In the genomic region with DNA sequence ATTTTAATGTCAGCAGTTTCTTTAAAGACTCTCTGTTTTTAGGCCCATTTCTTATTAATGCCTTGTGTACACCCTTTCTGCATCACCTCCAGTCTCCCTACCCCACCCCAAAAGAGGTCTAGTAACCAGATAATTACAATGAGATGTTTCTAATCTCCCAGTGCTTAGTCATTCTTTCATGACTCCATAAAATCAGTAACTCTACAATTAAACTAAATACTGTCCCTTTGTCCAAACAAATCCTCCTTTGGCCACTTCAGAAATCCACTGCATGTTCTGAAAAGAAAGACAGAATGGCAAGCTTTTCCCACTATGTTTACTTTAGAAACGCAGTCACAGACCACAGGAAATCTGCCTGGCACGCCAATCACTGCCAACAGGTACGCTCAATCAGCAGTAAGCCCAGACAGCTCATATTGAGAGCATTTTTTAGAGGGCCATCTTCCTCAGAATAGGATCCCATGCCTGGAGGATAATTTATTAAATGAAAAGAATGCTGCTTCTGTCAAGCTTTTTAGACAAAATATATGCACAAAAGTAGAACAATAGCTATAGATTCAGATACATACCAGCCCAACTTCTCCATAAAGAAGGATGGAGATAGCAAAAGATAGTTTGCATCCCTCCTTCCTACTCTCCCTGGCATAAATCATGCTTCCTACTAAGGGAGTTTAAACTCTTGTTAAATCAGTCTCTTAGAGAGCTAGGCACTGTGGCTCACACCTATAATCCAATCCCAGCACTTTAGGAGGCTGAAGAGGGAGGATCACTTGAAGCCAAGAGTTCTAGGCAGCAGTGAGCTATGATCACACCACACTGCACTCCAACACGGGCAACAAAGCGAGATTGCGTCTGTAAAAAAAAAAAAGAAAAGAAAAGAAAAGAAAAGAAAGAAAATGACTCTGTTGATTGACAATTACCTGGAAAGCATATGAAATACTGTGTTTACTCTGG, we compare ENCODE assay signal across 9 cellular contexts. TPM values are rescaled to one million over a fixed set of nuclear protein-coding genes. Genes with fewer than 3 reads are reported as not detected.
DNase-seq lines count a peak whose midpoint lies in the region; ATAC-seq, FAIRE-seq and TF ChIP-seq lines count a peak whose summit lies in the region.
"Had no signal": no experiment of that assay in that cellular context is flagged by ENCODE, and none has a peak within 500 bp of the region (broad histone marks: within the 10 kb centered on the region; RNA-seq: fewer than 3 reads in every experiment).

No MANE protein-coding gene starts in this region.

- 45 to 46% methylated on average over 6 of the region's 6 CpGs for WGBS in tibial nerve, 2 donors

- H3K4me1 Mint-ChIP-seq in astrocyte (ENCODE audit: low read depth, unreplicated experiment) (peaks cover 13% of the 10 kb centered on the region), neural crest cell (peaks cover 16% of the 10 kb centered on the region)

- peak overlapping the region; percentile 4 for H3K9ac ChIP-seq in astrocyte (ENCODE audit: low read length)

- FAIRE-seq in astrocyte (lab: Jason Lieb, UNC), result peak; percentile 60
- FAIRE-seq: A204.1 had no signal

- H3K27me3 ChIP-seq in MG63 (no peaks in the 10 kb centered on the region), astrocyte (ENCODE audit: insufficient read depth, low read length) (no peaks in the 10 kb centered on the region), tibial nerve (no peaks in the 10 kb centered on the region)

- peaks cover 48% of the 10 kb centered on the region for H4K20me1 ChIP-seq in astrocyte (ENCODE audit: insufficient read depth, low read length)

- no peak overlapping the region for H2AFZ ChIP-seq in astrocyte (ENCODE audit: low read depth, low read length)

- H3K4me3 Mint-ChIP-seq in astrocyte (ENCODE audit: unreplicated experiment) (no peak overlapping the region), neural crest cell (no peak overlapping the region)

- H3K9me3 Mint-ChIP-seq in astrocyte (ENCODE audit: unreplicated experiment) (no peaks in the 10 kb centered on the region), neural crest cell (peaks cover 9% of the 10 kb centered on the region)

- peaks cover 3% of the 10 kb centered on the region; the same call in 1 of the 2 replicates for H3K36me3 ChIP-seq in MG63
- H3K36me3 ChIP-seq in astrocyte (ENCODE audit: insufficient read depth, low read length), result no peaks in the 10 kb centered on the region
- H3K36me3 ChIP-seq in tibial nerve, result peaks cover 0 to 10% (median 0%) of the 10 kb centered on the region in 3 donors

- peak overlapping the region; percentile 64 for H3K4me2 ChIP-seq in astrocyte (ENCODE audit: low read length)

- H3K27me3 Mint-ChIP-seq in astrocyte (ENCODE audit: low read depth, unreplicated experiment) (no peaks in the 10 kb centered on the region), neural crest cell (ENCODE audit: low read depth) (no peaks in the 10 kb centered on the region)

- H3K9me3 ChIP-seq in MG63 (no peaks in the 10 kb centered on the region), astrocyte (ENCODE audit: insufficient read depth, low read depth, low read length) (no peaks in the 10 kb centered on the region), tibial nerve (peaks cover 0 to 12% (median 3%) of the 10 kb centered on the region in 4 donors)

- DNase-seq in NCI-H1105 treated with DMSO at 0.1 percent for 48 hours (lab: John Stamatoyannopoulos, UW) (peak; percentile 18), NCI-H1105 (lab: John Stamatoyannopoulos, UW) (no peak), MG63 (peak; percentile 63), astrocyte (ENCODE audit: low read depth) (peak; percentile 55), neural crest cell (ENCODE audit: low read depth, low spot score) (no peak), tibial nerve (ENCODE audit: low spot score in 2 of 2) (no peak)

- TF ChIP-seq POLR2A in GM18505 (IDR thresholded peaks at IDR 0.05; ENCODE audit: borderline replicate concordance, extremely low read depth, insufficient read depth, insufficient read length) (no peak), tibial nerve (IDR thresholded peaks at IDR 0.05) (no peak)

- no peak for ATAC-seq in GM18505 (IDR thresholded peaks at IDR 0.05; ENCODE audit: unreplicated experiment)
- no peak for ATAC-seq in GM18861 (IDR thresholded peaks at IDR 0.05; ENCODE audit: unreplicated experiment)

- H3K4me3 ChIP-seq in MG63, result no peak overlapping the region
- no peak overlapping the region for H3K4me3 ChIP-seq in astrocyte (ENCODE audit: insufficient read depth, low read depth, low read length)
- no peak overlapping the region for H3K4me3 ChIP-seq in tibial nerve

- TF ChIP-seq EP300 in tibial nerve (IDR thresholded peaks at IDR 0.05), result no peak

- H3K27ac ChIP-seq in astrocyte (ENCODE audit: low read depth, low read length) (peak overlapping the region; percentile 41), tibial nerve (peak overlapping the region in 2 of 4 donors; percentile 28 to 30)

- TF ChIP-seq CTCF in astrocyte (IDR thresholded peaks at IDR 0.05; ENCODE audit: insufficient read depth, low read depth, low read length), result no peak
- TF ChIP-seq CTCF in neural crest cell (conservative IDR thresholded peaks at IDR 0.05), result no peak
- no peak for TF ChIP-seq CTCF in tibial nerve (IDR thresholded peaks at IDR 0.05)

- peak overlapping the region; percentile 66 for H3K27ac Mint-ChIP-seq in astrocyte (ENCODE audit: unreplicated experiment)
- peak overlapping the region; percentile 10 for H3K27ac Mint-ChIP-seq in neural crest cell (ENCODE audit: unreplicated experiment)

- H3K4me1 ChIP-seq in astrocyte (ENCODE audit: insufficient read depth, low read length), result peaks cover 10% of the 10 kb centered on the region
- peaks cover 0 to 30% (median 4%) of the 10 kb centered on the region in 4 donors for H3K4me1 ChIP-seq in tibial nerve

- peaks cover 89% of the 10 kb centered on the region for H3K79me2 ChIP-seq in astrocyte (ENCODE audit: insufficient read depth, low read length)

- H3K36me3 Mint-ChIP-seq in astrocyte (ENCODE audit: low read depth, unreplicated experiment) (peaks cover 5% of the 10 kb centered on the region), neural crest cell (ENCODE audit: low read depth) (peaks cover 27% of the 10 kb centered on the region)

RNA-seq across cellular contexts. Expression of a gene that starts 14.6 kb away (rescaled TPM):
- total RNA-seq in MG63 (2014; rRNA removed; shearing (Covaris generic); ENCODE audit: low replicate concordance), result 19.9 and 20.8 TPM in 2 replicates
- total RNA-seq in astrocyte (50.6 and 56.7 TPM in 2 replicates), neural crest cell (85.7 and 95.8 TPM in 2 replicates), tibial nerve (100 to 1,000 TPM in 1 of 4 donors, 10 to 100 TPM in 3; 72.8 to 164 (median 88.6) TPM)

Comparison
In these comparisons a context has a peak if more than half of its experiments do, and no peak if none do; other contexts are left out.
1. DNase-seq: peak in NCI-H1105 treated with DMSO at 0.1 percent for 48 hours (single experiment), MG63 (single experiment) and astrocyte (single experiment); none in NCI-H1105 (single experiment), neural crest cell (single experiment) and tibial nerve (0 of 2).